In the genomic region with DNA sequence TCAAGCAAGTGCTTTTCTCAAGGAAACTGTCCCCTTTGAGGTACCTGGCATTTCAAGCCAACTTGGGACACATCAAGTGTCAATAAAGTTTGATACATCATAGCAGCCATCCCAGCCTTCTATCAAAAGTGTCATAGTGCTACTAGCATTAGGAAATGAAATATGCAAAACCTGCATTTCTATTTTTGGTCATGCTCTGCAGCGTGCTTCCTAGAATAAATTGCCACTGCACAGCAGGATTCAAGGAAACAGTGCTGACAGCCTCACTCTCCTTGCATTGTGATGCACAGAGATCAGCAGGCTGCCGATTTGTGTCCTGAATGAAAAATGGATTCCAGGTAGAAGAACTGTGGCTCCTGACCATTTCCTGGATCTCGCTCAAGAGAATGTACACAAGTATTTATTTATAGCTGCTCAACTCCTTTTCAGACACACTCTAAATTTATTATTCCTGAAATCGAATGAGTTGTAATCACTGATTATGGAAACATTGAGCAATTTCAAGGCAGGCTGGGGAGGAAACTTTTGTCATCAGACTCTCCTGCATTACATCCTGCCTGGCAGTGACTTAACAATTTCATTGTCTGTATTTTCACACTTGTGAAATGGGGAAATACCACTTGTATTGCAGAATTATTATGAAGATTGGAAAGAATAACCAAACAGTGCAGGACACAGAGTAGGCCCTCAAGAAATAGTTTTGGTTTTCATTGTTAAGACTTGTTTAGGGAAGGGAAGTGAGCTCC, we compare ENCODE assay signal across 8 cellular contexts.
DNase-seq lines count a peak whose midpoint lies in the region; ATAC-seq and TF ChIP-seq lines count a peak whose summit lies in the region.

No MANE protein-coding gene starts in this region.

- H3K27me3 ChIP-seq in left ventricle myocardium inferior (ENCODE audit: low read depth) (no peaks in the 10 kb centered on the region), subcutaneous abdominal adipose tissue (ENCODE audit: control insufficient read depth in 5 of 5, insufficient read depth in 4 of 5, low read length in 5 of 5) (no peaks in the 10 kb centered on the region)

- H3K4me3 ChIP-seq in left ventricle myocardium inferior = no peak overlapping the region
- peak overlapping the region in 1 of 5 donors; percentile 15 for H3K4me3 ChIP-seq in subcutaneous abdominal adipose tissue (ENCODE audit: low read depth in 1 of 5, low read length in 5 of 5)

- no peak for DNase-seq in activated CD4-positive, alpha-beta T cell treated with anti-CD3 and anti-CD28 coated beads, Interleukin-2, amount 10 ng/mL, durations not matched to agents 24 days and 14 days
- DNase-seq in activated CD4-positive, alpha-beta T cell treated with anti-CD3 and anti-CD28 coated beads for 48 hours = no peak
- DNase-seq in left ventricle myocardium inferior (no peak), NCI-H128 (lab: John Stamatoyannopoulos, UW; ENCODE audit: unreplicated experiment) (no peak)
- no peak for DNase-seq in activated CD4-positive, alpha-beta T cell treated with anti-CD3 and anti-CD28 coated beads for 4 hours

- H3K36me3 Mint-ChIP-seq in activated CD4-positive, alpha-beta T cell treated with anti-CD3 and anti-CD28 coated beads, Interleukin-2, amount 10 ng/mL, durations not matched to agents 24 days and 14 days (ENCODE audit: low read depth) = peaks cover 3% of the 10 kb centered on the region
- peaks cover 3% of the 10 kb centered on the region for H3K36me3 Mint-ChIP-seq in T-helper 1 cell treated with Interleukin-12 subunit alpha and Interleukin-12 subunit beta and Interleukin-4 antibody, amounts not matched to agents 30 μg/mL and 1 μg/mL, for 36 hours (ENCODE audit: low read depth)

- intact Hi-C loops in activated CD4-positive, alpha-beta T cell treated with anti-CD3 and anti-CD28 coated beads, Interleukin-2, amount 10 ng/mL, durations not matched to agents 24 days and 14 days (cut with micrococcal nuclease) = loop anchor here (5.0 to 10.0 kb wide), 3 partner anchors 145 to 227 kb away; no protein-coding TSS in a partner anchor
- intact Hi-C loops in left ventricle myocardium inferior (cut with micrococcal nuclease) = no loop called here

- no peaks in the 10 kb centered on the region for H3K27me3 Mint-ChIP-seq in activated CD4-positive, alpha-beta T cell treated with anti-CD3 and anti-CD28 coated beads, Interleukin-2, amount 10 ng/mL, durations not matched to agents 24 days and 14 days
- H3K27me3 Mint-ChIP-seq in T-helper 1 cell treated with Interleukin-12 subunit alpha and Interleukin-12 subunit beta and Interleukin-4 antibody, amounts not matched to agents 30 μg/mL and 1 μg/mL, for 36 hours (ENCODE audit: low read depth) = no peaks in the 10 kb centered on the region

- no peak overlapping the region for H3K9ac ChIP-seq in subcutaneous abdominal adipose tissue (ENCODE audit: low read length in 5 of 5)

- no peak for TF ChIP-seq CTCF in left ventricle myocardium inferior (IDR thresholded peaks at IDR 0.05; ENCODE audit: borderline replicate concordance)

- H3K27ac ChIP-seq in left ventricle myocardium inferior (replicated peaks) (peak overlapping the region; percentile 44), subcutaneous abdominal adipose tissue (ENCODE audit: low read depth, low read length) (peak overlapping the region; percentile 86)

- H3K4me3 Mint-ChIP-seq in activated CD4-positive, alpha-beta T cell treated with anti-CD3 and anti-CD28 coated beads, Interleukin-2, amount 10 ng/mL, durations not matched to agents 24 days and 14 days = peak overlapping the region; percentile 7
- peak overlapping the region; percentile 7 for H3K4me3 Mint-ChIP-seq in T-helper 1 cell treated with Interleukin-12 subunit alpha and Interleukin-12 subunit beta and Interleukin-4 antibody, amounts not matched to agents 30 μg/mL and 1 μg/mL, for 36 hours

- H3K9me3 ChIP-seq in left ventricle myocardium inferior (replicated peaks) (peaks cover 10% of the 10 kb centered on the region), subcutaneous abdominal adipose tissue (ENCODE audit: control insufficient read depth in 5 of 5, low read length in 5 of 5) (no peaks in the 10 kb centered on the region)

- H3K27ac Mint-ChIP-seq in activated CD4-positive, alpha-beta T cell treated with anti-CD3 and anti-CD28 coated beads, Interleukin-2, amount 10 ng/mL, durations not matched to agents 24 days and 14 days = peak overlapping the region; percentile 83
- peak overlapping the region; percentile 86 for H3K27ac Mint-ChIP-seq in T-helper 1 cell treated with Interleukin-12 subunit alpha and Interleukin-12 subunit beta and Interleukin-4 antibody, amounts not matched to agents 30 μg/mL and 1 μg/mL, for 36 hours

- ATAC-seq in GM18502 (IDR thresholded peaks at IDR 0.05; ENCODE audit: poor library complexity, unreplicated experiment) = no peak

- peaks cover 4% of the 10 kb centered on the region for H3K36me3 ChIP-seq in left ventricle myocardium inferior
- H3K36me3 ChIP-seq in subcutaneous abdominal adipose tissue (ENCODE audit: control insufficient read depth in 5 of 5, insufficient read depth in 5 of 5, low read length in 5 of 5) = no peaks in the 10 kb centered on the region

- H3K4me1 Mint-ChIP-seq in activated CD4-positive, alpha-beta T cell treated with anti-CD3 and anti-CD28 coated beads, Interleukin-2, amount 10 ng/mL, durations not matched to agents 24 days and 14 days = peaks cover 24% of the 10 kb centered on the region
- H3K4me1 Mint-ChIP-seq in T-helper 1 cell treated with Interleukin-12 subunit alpha and Interleukin-12 subunit beta and Interleukin-4 antibody, amounts not matched to agents 30 μg/mL and 1 μg/mL, for 36 hours (ENCODE audit: low read depth) = peaks cover 26% of the 10 kb centered on the region

- H3K4me1 ChIP-seq in left ventricle myocardium inferior (peaks cover 33% of the 10 kb centered on the region), subcutaneous abdominal adipose tissue (ENCODE audit: control insufficient read depth in 5 of 5, insufficient read depth in 5 of 5, low read length in 5 of 5) (peaks cover 23 to 43% (median 35%) of the 10 kb centered on the region in 5 donors)

- H3K9me3 Mint-ChIP-seq in activated CD4-positive, alpha-beta T cell treated with anti-CD3 and anti-CD28 coated beads, Interleukin-2, amount 10 ng/mL, durations not matched to agents 24 days and 14 days = peaks cover 4% of the 10 kb centered on the region
- peaks cover 31% of the 10 kb centered on the region for H3K9me3 Mint-ChIP-seq in T-helper 1 cell treated with Interleukin-12 subunit alpha and Interleukin-12 subunit beta and Interleukin-4 antibody, amounts not matched to agents 30 μg/mL and 1 μg/mL, for 36 hours
